ENCODE assay signal across 2 cellular contexts in the genomic region with DNA sequence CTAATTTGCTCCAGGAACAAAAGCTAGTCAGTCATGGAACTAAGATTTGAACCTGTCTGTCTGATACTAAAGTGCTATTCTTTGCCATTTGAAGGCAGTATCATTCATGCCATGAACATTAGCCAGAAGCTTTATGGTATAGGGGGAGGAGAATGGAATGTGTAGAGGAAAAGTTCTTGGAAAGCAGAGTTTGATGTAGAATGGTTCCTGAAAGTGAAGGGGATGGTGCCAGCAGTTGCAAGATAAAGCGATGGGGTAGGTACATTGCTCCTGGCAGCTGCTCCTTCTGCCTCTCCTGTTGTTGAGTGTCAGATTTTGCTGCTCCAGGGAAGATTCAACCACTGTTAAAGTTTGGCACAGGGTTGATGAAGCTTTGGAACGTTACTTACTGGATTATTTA.
A peak's percentile ranks its signal among the peaks of the same experiment; 100 is the strongest.
TF ChIP-seq lines count a peak whose summit lies in the region.

No MANE protein-coding gene starts in this region.

TF ChIP-seq in HEK293, 187 proteins besides CTCF, POLR2A, EP300 and RAD21:
- TF ChIP-seq ZNF660 (tag by site-specific recombination; IDR thresholded peaks at IDR 0.05) (no peak), PRDM1 (tag by site-specific recombination; IDR thresholded peaks at IDR 0.05) (peak; percentile 60), BCL6B (tag by site-specific recombination; IDR thresholded peaks at IDR 0.05) (peak; percentile 86)
TF ChIP-seq in HEK293: peak in this region for 2.

TF ChIP-seq in HepG2, 621 proteins besides CTCF, POLR2A, EP300 and RAD21 (continued from another document):
- no peak for TF ChIP-seq ZNF362 (CRISPR knock-in tag; IDR thresholded peaks at IDR 0.05; ENCODE audit: borderline replicate concordance)
